In the genomic region with DNA sequence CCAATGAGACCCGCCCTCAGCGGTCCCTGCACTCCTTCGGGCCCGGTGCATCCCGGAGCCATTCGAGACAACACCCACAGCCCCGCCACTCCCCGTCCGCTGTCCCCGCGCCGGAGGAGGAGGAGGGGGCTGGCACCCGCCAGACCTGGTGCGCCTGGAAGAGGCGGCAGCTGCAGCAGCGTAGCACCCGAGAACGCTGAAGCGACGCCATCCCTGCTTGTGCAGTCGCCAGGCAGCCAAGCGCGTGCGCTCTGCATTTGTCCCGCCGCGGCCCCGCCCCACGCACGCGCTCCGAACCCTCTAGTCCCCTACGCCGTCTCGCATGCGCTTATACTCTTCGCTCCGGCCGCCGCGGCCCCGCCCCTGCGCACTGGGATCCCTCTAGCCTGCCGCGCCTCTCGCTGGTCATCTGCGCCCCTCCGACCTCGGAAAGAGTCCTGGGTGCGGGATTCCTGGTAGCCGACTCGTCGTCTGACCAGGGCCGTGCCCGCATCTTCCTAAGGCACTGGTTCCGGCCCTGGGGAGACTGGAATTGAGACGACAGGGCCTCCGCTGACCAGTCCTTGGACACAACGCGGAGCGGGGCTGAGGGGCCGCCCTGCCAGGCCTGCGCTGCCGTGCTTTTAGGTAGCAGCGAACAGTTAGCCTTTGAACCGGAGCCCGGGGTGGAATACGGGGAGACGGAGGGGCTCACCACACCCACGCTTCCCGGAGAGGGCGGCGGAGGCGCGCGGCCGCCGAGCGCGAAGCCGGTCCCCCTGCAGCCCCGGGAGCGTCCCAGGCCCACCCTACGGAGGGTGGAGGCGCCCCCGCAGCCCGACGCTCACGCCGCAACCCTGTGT, we compare ENCODE assay signal across 8 cellular contexts. TPM values are rescaled to one million over a fixed set of nuclear protein-coding genes. Genes with fewer than 3 reads are reported as not detected.
DNase-seq lines count a peak whose midpoint lies in the region; ATAC-seq and TF ChIP-seq lines count a peak whose summit lies in the region.

MRNIP (minus strand) TSS at position 232 of the 842 bp plus-strand sequence; CDS start at position 211, 21 bp downstream.

- peak; percentile 37 for DNase-seq in AG04449 (ENCODE audit: low read depth, low spot score)
- peak; percentile 94 for DNase-seq in NCI-H2227 (lab: John Stamatoyannopoulos, UW; ENCODE audit: unreplicated experiment)
- DNase-seq in activated B cell treated with CpG ODN at 0.5 μM for 24 hours = peak; percentile 92
- peak; percentile 68 to 97 (median 93) for DNase-seq in caudate nucleus (lab: John Stamatoyannopoulos, UW)
- DNase-seq in immature natural killer cell = peak; percentile 84 to 86 (median 84)
- peak; percentile 100 for DNase-seq in spleen

- no peak for TF ChIP-seq CTCF in AG04449 (IDR thresholded peaks at IDR 0.05; ENCODE audit: insufficient read depth, low read length, missing control alignments)
- TF ChIP-seq CTCF in activated B cell treated with CpG ODN at 0.5 μM for 24 hours (IDR thresholded peaks at IDR 0.05) = no peak
- peak in 3 of 11 experiments; percentile 9 to 37 (median 17) for TF ChIP-seq CTCF in spleen (IDR thresholded peaks at IDR 0.05 in 8 of 11, conservative IDR thresholded peaks at IDR 0.05 in 3 of 11)

- H3K4me3 Mint-ChIP-seq in activated B cell treated with CpG ODN at 0.5 μM for 24 hours (peak within 1 kb of the TSS; percentile 96), immature natural killer cell (peak within 1 kb of the TSS; percentile 94 to 98 (median 98))

- peaks cover 10 to 54% (median 26%) of the 10 kb centered on the region in 6 donors for H3K4me1 ChIP-seq in spleen

- H3K27ac Mint-ChIP-seq in activated B cell treated with CpG ODN at 0.5 μM for 24 hours (peak within 1 kb of the TSS; percentile 89), immature natural killer cell (peak within 1 kb of the TSS; percentile 76 to 95 (median 88))

- H3K27me3 Mint-ChIP-seq in activated B cell treated with CpG ODN at 0.5 μM for 24 hours = no peaks in the 10 kb centered on the region
- peaks cover 0 to 3% (median 2%) of the 10 kb centered on the region in 3 donors for H3K27me3 Mint-ChIP-seq in immature natural killer cell (ENCODE audit: low read depth in 3 of 3)

- peaks cover 0 to 21% (median 16%) of the 10 kb centered on the region in 6 donors for H3K36me3 ChIP-seq in spleen

- WGBS in spleen, 5 donors = 0 to 1% (median 0%) methylated on average over 39 to 90 of the region's 90 CpGs

- peaks cover 0 to 6% (median 0%) of the 10 kb centered on the region in 8 donors for H3K9me3 ChIP-seq in spleen

- CTCF ChIA-PET in AG04449 (lab: Yijun Ruan, JAX) (no interaction called here), activated B cell treated with CpG ODN at 0.5 μM for 24 hours (lab: Charles Lee) (no interaction called here)

- H3K36me3 Mint-ChIP-seq in activated B cell treated with CpG ODN at 0.5 μM for 24 hours (ENCODE audit: low read depth) (peaks cover 26% of the 10 kb centered on the region), immature natural killer cell (peaks cover 0 to 5% (median 0%) of the 10 kb centered on the region in 3 donors)

- peaks cover 33% of the 10 kb centered on the region for H3K4me1 Mint-ChIP-seq in activated B cell treated with CpG ODN at 0.5 μM for 24 hours
- H3K4me1 Mint-ChIP-seq in immature natural killer cell = peaks cover 10 to 14% of the 10 kb centered on the region in 2 donors

- ATAC-seq in GM18868 (IDR thresholded peaks at IDR 0.05; ENCODE audit: unreplicated experiment) = peak; percentile 97
- ATAC-seq in HG03108 (IDR thresholded peaks at IDR 0.05; ENCODE audit: unreplicated experiment) = peak; percentile 97
- peak; percentile 94 for ATAC-seq in activated B cell treated with CpG ODN at 0.5 μM for 24 hours (ENCODE audit: low read depth)

- no peaks in the 10 kb centered on the region for H3K9me3 Mint-ChIP-seq in activated B cell treated with CpG ODN at 0.5 μM for 24 hours
- no peaks in the 10 kb centered on the region for H3K9me3 Mint-ChIP-seq in immature natural killer cell

- H3K4me3 ChIP-seq in AG04449 (ENCODE audit: low read depth, low read length) (peak within 1 kb of the TSS; percentile 94), spleen (peak within 1 kb of the TSS; percentile 88 to 100 (median 99))

- H3K27ac ChIP-seq in caudate nucleus (ENCODE audit: low read depth, low read length) (peak within 1 kb of the TSS; percentile 97), spleen (peak within 1 kb of the TSS; percentile 71 to 92 (median 88))

- POLR2A ChIA-PET in AG04449 (lab: Yijun Ruan, JAX) (no interaction called here), activated B cell treated with CpG ODN at 0.5 μM for 24 hours (lab: Charles Lee) (interaction anchor here (0.8 to 3.1 kb wide), 5 partner anchors 37 to 112 kb away, joined by 3 to 19 read pairs (median 4); partner anchors contain the start of gene SQSTM1)

- H3K27me3 ChIP-seq in spleen (replicated peaks in 1 of 7) = no peaks in the 10 kb centered on the region

- intact Hi-C loops in activated B cell treated with CpG ODN at 0.5 μM for 24 hours (cut with micrococcal nuclease) (loop anchor here (1.0 to 10.0 kb wide), 13 partner anchors 23 to 1116 kb away; partner anchors contain the start of genes CANX, MAML1, MGAT4B and RUFY1), spleen (cut with DNase I; ENCODE audit: low total_unique reads) (loop anchor here (10.0 kb wide), 1 partner anchor 54 kb away; the partner anchor contains the start of gene MGAT4B)

- peak in 1 of 3 donors; percentile 3 for TF ChIP-seq POLR2A in spleen (IDR thresholded peaks at IDR 0.05)

RNA-seq across cellular contexts. Expression of gene MRNIP, which starts in this region (rescaled TPM):
- total RNA-seq in activated B cell treated with CpG ODN at 0.5 μM for 24 hours (54.6 and 70.0 TPM in 2 replicates), spleen (10 to 100 TPM; 46.2 to 88.4 (median 48.0) TPM)
- polyA plus RNA-seq in immature natural killer cell (1 to 10 TPM; 3.4 to 6.2 (median 4.2) TPM), spleen (100 to 1,000 TPM in 1 of 3 donors, 10 to 100 TPM in 2; 34.9 to 107 (median 58.7) TPM)

Comparison
In these comparisons a context has a peak if more than half of its experiments do, and no peak if none do; other contexts are left out.
1. Peak in every context shown above with its lines: DNase-seq, ATAC-seq, H3K4me3 ChIP-seq and H3K27ac ChIP-seq.
2. RNA of gene MRNIP (polyA plus RNA-seq): 34.9 to 107 TPM in spleen; 3.4 to 6.2 TPM in immature natural killer cell; every median in the first group is over 4 times any median in the second.
3. DNase-seq: peak in every context shown above with its lines; median percentile 100 in spleen; 94 in NCI-H2227; 93 in caudate nucleus; 92 in activated B cell treated with CpG ODN at 0.5 μM for 24 hours; 84 in immature natural killer cell; 37 in AG04449.